In genomic region chr10:123808286-123808685, GRCh38 we compare ENCODE assay signal across 18 cellular contexts.
DNase-seq lines count a peak whose midpoint lies in the region; ATAC-seq, FAIRE-seq and TF ChIP-seq lines count a peak whose summit lies in the region.
"Had no signal": no experiment of that assay in that cellular context is flagged by ENCODE, and none has a peak within 500 bp of the region (broad histone marks: within the 10 kb centered on the region; RNA-seq: fewer than 3 reads in every experiment).

No MANE protein-coding gene starts in this region.

- no peaks in the 10 kb centered on the region for H3K4me1 Mint-ChIP-seq in type B pancreatic cell (ENCODE audit: unreplicated experiment)
- H3K4me1 Mint-ChIP-seq: CD4-positive, CD25-positive, alpha-beta regulatory T cell had no signal

- no peak overlapping the region for H3K4me3 Mint-ChIP-seq in type B pancreatic cell
- H3K4me3 Mint-ChIP-seq: CD4-positive, CD25-positive, alpha-beta regulatory T cell had no signal

- CTCF ChIA-PET in HepG2 (lab: Yijun Ruan, JAX; ENCODE audit: low intra/inter-chr PET ratio, low total read pairs), result no interaction called here

- FAIRE-seq in HepG2 (lab: Jason Lieb, UNC), result no peak
- FAIRE-seq: GM12892, H1 had no signal

- no TSS peak for BruUV-seq in HepG2 (replicated peaks; lab: Mats Ljungman, UMichigan)

- no peak for TF ChIP-seq POLR2A in HepG2 (IDR thresholded peaks at IDR 0.05; ENCODE audit: insufficient read depth in 1 of 2, low read depth in 2 of 2, low read length in 2 of 2)
- no peak for TF ChIP-seq POLR2A in right lobe of liver (IDR thresholded peaks at IDR 0.05)
- TF ChIP-seq POLR2A in esophagus muscularis mucosa (IDR thresholded peaks at IDR 0.05; ENCODE audit: low read depth), result no peak

- H3K36me3 Mint-ChIP-seq in type B pancreatic cell, result no peaks in the 10 kb centered on the region
- H3K36me3 Mint-ChIP-seq: CD4-positive, CD25-positive, alpha-beta regulatory T cell had no signal

- peaks cover 3% of the 10 kb centered on the region for H3K27me3 Mint-ChIP-seq in type B pancreatic cell

- TF ChIP-seq RAD21 in HepG2 (CRISPR knock-in tag; IDR thresholded peaks at IDR 0.05), result no peak

- TF ChIP-seq CTCF in HepG2 (CRISPR knock-in tag; IDR thresholded peaks at IDR 0.05) (no peak), right lobe of liver (IDR thresholded peaks at IDR 0.05) (no peak), esophagus muscularis mucosa (IDR thresholded peaks at IDR 0.05) (no peak), type B pancreatic cell (conservative IDR thresholded peaks at IDR 0.05) (no peak), tibial artery (IDR thresholded peaks at IDR 0.05) (no peak)

- no peak for ATAC-seq in HepG2
- no peak for ATAC-seq in right lobe of liver
- ATAC-seq in GM21717 (IDR thresholded peaks at IDR 0.05; ENCODE audit: unreplicated experiment), result no peak

- H3K4me1 ChIP-seq in HepG2 (ENCODE audit: insufficient read depth, low read length) (no peaks in the 10 kb centered on the region), right lobe of liver (no peaks in the 10 kb centered on the region), esophagus muscularis mucosa (peaks cover 0 to 42% (median 28%) of the 10 kb centered on the region in 4 donors), muscle layer of duodenum (ENCODE audit: control insufficient read depth in 1 of 2, insufficient read depth in 2 of 2, low read length in 2 of 2) (peaks cover 0 to 15% of the 10 kb centered on the region in 2 donors), tibial artery (peaks cover 0 to 25% (median 6%) of the 10 kb centered on the region in 4 donors)

- H3K27me3 ChIP-seq in HepG2 (ENCODE audit: control insufficient read depth in 1 of 2, insufficient read depth in 2 of 2, low read length in 2 of 2) (no peaks in the 10 kb centered on the region), right lobe of liver (no peaks in the 10 kb centered on the region), esophagus muscularis mucosa (no peaks in the 10 kb centered on the region), muscle layer of duodenum (ENCODE audit: low read depth, low read length) (no peaks in the 10 kb centered on the region), tibial artery (no peaks in the 10 kb centered on the region)

- H3K27ac ChIP-seq in HepG2 (ENCODE audit: extremely low read length, insufficient read depth, low read length), result no peak overlapping the region
- H3K27ac ChIP-seq in right lobe of liver, result no peak overlapping the region
- H3K27ac ChIP-seq in esophagus muscularis mucosa (replicated peaks in 1 of 4), result peak overlapping the region; percentile 68 to 79 (median 74)
- peak overlapping the region; percentile 40 for H3K27ac ChIP-seq in muscle layer of duodenum (ENCODE audit: low read length)
- peak overlapping the region in 1 of 2 donors; percentile 49 for H3K27ac ChIP-seq in tibial artery

- H2AFZ ChIP-seq in HepG2 (ENCODE audit: low read length), result no peak overlapping the region

- no peaks in the 10 kb centered on the region for H3K79me2 ChIP-seq in HepG2 (ENCODE audit: insufficient read depth, low read length)

- intact Hi-C loops in HepG2 (cut with micrococcal nuclease; ENCODE audit: unreplicated experiment), result no loop called here
- intact Hi-C loops in right lobe of liver (cut with DNase I), result no loop called here
- intact Hi-C loops in esophagus muscularis mucosa (cut with DNase I), result no loop called here
- intact Hi-C loops in tibial artery (cut with DNase I; ENCODE audit: low total_unique reads), result no loop called here

- H3K9me3 ChIP-seq in HepG2 (ENCODE audit: low read length), result no peaks in the 10 kb centered on the region
- no peaks in the 10 kb centered on the region for H3K9me3 ChIP-seq in right lobe of liver
- H3K9me3 ChIP-seq in esophagus muscularis mucosa, result no peaks in the 10 kb centered on the region
- H3K9me3 ChIP-seq in muscle layer of duodenum (ENCODE audit: control insufficient read depth in 1 of 2, low read length in 2 of 2), result no peaks in the 10 kb centered on the region
- H3K9me3 ChIP-seq in tibial artery, result no peaks in the 10 kb centered on the region

- no peak for TF ChIP-seq EP300 in HepG2 (IDR thresholded peaks at IDR 0.05; ENCODE audit: low read depth in 2 of 2, low read length in 2 of 2)
- TF ChIP-seq EP300 in HepG2 (CRISPR knock-in tag; IDR thresholded peaks at IDR 0.05; ENCODE audit: borderline replicate concordance), result no peak
- no peak for TF ChIP-seq EP300 in esophagus muscularis mucosa (IDR thresholded peaks at IDR 0.05)

- H3K4me2 ChIP-seq in HepG2 (ENCODE audit: low read depth, low read length), result no peak overlapping the region

- in situ Hi-C loops in HepG2 (cut with HindIII; ENCODE audit: extremely low pct_ligation_motif_present, low pct_unique_long_range_greater_than_20kb), result no loop called here

- no peaks in the 10 kb centered on the region for H3K9me3 Mint-ChIP-seq in type B pancreatic cell

- peak overlapping the region; percentile 74 for H3K27ac Mint-ChIP-seq in type B pancreatic cell
- H3K27ac Mint-ChIP-seq: CD4-positive, CD25-positive, alpha-beta regulatory T cell had no signal

- no peak for DNase-seq in HepG2 (ENCODE audit: low spot score)
- DNase-seq in right lobe of liver, result no peak
- DNase-seq in esophagus muscularis mucosa (ENCODE audit: extremely low spot score), result peak; percentile 39
- no peak for DNase-seq in type B pancreatic cell (ENCODE audit: extremely low spot score, unreplicated experiment)
- no peak for DNase-seq in MV-4-11 (lab: John Stamatoyannopoulos, UW)
- DNase-seq in tibial artery, result no peak
- DNase-seq: Calu3; CD4-positive, CD25-positive, alpha-beta regulatory T cell; GDM1; Karpas-422; NCI-H2029; NCI-H510A; NCI-H82; SIG-M5 had no signal

- WGBS in HepG2 (ENCODE audit: low lambda C conversion rate), result 3% methylated on average over 2 of the region's 2 CpGs
- 41% methylated on average over 2 of the region's 2 CpGs for WGBS in right lobe of liver (ENCODE audit: insufficient coverage, low coverage, low lambda C conversion rate, missing lambda C conversion rate)
- WGBS in esophagus muscularis mucosa, result 42% methylated on average over 2 of the region's 2 CpGs

- H3K9ac ChIP-seq in HepG2 (ENCODE audit: insufficient read depth, low read depth, low read length), result no peak overlapping the region

- H3K36me3 ChIP-seq in HepG2 (replicated peaks in 1 of 2; ENCODE audit: control insufficient read depth in 1 of 2, insufficient read depth in 2 of 2, low read length in 2 of 2), result no peaks in the 10 kb centered on the region
- no peaks in the 10 kb centered on the region for H3K36me3 ChIP-seq in right lobe of liver
- H3K36me3 ChIP-seq in esophagus muscularis mucosa, result no peaks in the 10 kb centered on the region
- no peaks in the 10 kb centered on the region for H3K36me3 ChIP-seq in muscle layer of duodenum (ENCODE audit: control insufficient read depth in 1 of 2, insufficient read depth in 2 of 2, low read length in 2 of 2)
- H3K36me3 ChIP-seq in tibial artery, result no peaks in the 10 kb centered on the region

- POLR2A ChIA-PET in HepG2 (lab: Yijun Ruan, JAX), result no interaction called here

- H3K4me3 ChIP-seq in HepG2 (replicated peaks in 1 of 3; ENCODE audit: insufficient read depth in 1 of 3, low read depth in 2 of 3, low read length in 3 of 3) (no peak overlapping the region), right lobe of liver (no peak overlapping the region), esophagus muscularis mucosa (no peak overlapping the region), muscle layer of duodenum (ENCODE audit: low read depth in 1 of 2, low read length in 2 of 2) (no peak overlapping the region), tibial artery (no peak overlapping the region)

- H4K20me1 ChIP-seq in HepG2 (ENCODE audit: insufficient read depth, low read length), result no peaks in the 10 kb centered on the region

TF ChIP-seq in HepG2, 621 proteins besides CTCF, POLR2A, EP300 and RAD21:
- peak; percentile 50; the same call in 1 of the 2 replicates for TF ChIP-seq FOXP1 (IDR thresholded peaks at IDR 0.05)
- TF ChIP-seq FOXP1 (CRISPR knock-in tag; IDR thresholded peaks at IDR 0.05), result no peak
- TF ChIP-seq ZNF839 (CRISPR knock-in tag; IDR thresholded peaks at IDR 0.05; ENCODE audit: borderline replicate concordance), result no peak

Comparison
In these comparisons a context has a peak if more than half of its experiments do, and no peak if none do; other contexts are left out.
1. H3K27ac ChIP-seq: peak in esophagus muscularis mucosa (4 of 4) and muscle layer of duodenum (single experiment); none in HepG2 (single experiment) and right lobe of liver (0 of 3).